21 cellular contexts compared by ENCODE assay signal in the genomic region with DNA sequence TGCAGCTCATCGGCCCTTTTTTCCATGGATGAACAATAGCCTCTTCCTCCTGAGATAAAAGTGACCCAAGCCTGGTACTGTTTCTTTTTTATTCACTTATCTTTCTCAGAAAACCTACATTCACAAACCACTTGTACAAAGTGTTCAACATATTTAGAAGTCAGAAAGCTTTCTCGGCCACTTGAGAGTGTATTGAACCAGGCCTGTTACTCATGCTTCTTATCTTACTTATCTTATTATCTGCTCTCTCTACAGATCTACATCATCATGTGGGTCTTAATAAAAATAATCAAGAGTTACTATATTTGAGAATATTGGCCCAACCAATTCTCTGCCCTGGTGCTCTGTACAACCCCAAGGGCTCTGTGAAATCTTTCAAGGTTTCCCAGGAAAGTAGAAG.
A peak's percentile ranks its signal among the peaks of the same experiment; 100 is the strongest.
DNase-seq lines count a peak whose midpoint lies in the region; ATAC-seq, FAIRE-seq and TF ChIP-seq lines count a peak whose summit lies in the region.
"Had no signal": no experiment of that assay in that cellular context is flagged by ENCODE, and none has a peak within 500 bp of the region (broad histone marks: within the 10 kb centered on the region; RNA-seq: fewer than 3 reads in every experiment).

No MANE protein-coding gene starts in this region.

- H3K36me3 Mint-ChIP-seq in osteocyte (ENCODE audit: unreplicated experiment): peaks cover 2% of the 10 kb centered on the region
- H3K36me3 Mint-ChIP-seq in CD14-positive monocyte: peaks cover 0 to 2% of the 10 kb centered on the region in 2 donors

- no peak overlapping the region for H2AFZ ChIP-seq in PC-3 (ENCODE audit: low read length)

- no peak for FAIRE-seq in kidney (lab: Jason Lieb, UNC)
- FAIRE-seq: islet of Langerhans had no signal

- no peaks in the 10 kb centered on the region for H3K9me3 ChIP-seq in PC-3 (ENCODE audit: low read length)
- peaks cover 0 to 14% (median 0%) of the 10 kb centered on the region in 4 donors for H3K9me3 ChIP-seq in esophagus muscularis mucosa
- H3K9me3 ChIP-seq in kidney (ENCODE audit: control insufficient read depth in 1 of 2, low read length in 2 of 2): peaks cover 0 to 7% of the 10 kb centered on the region in 2 donors
- H3K9me3 ChIP-seq: ovary, vagina had no signal

- H3K4me2 ChIP-seq in PC-3 (ENCODE audit: low read length): no peak overlapping the region

- H3K36me3 ChIP-seq in PC-3 (ENCODE audit: low read depth, low read length) (no peaks in the 10 kb centered on the region), esophagus muscularis mucosa (no peaks in the 10 kb centered on the region), kidney (ENCODE audit: control insufficient read depth in 1 of 2, insufficient read depth in 2 of 2, low read length in 2 of 2) (no peaks in the 10 kb centered on the region)
- H3K36me3 ChIP-seq: ovary, spleen, vagina, WERI-Rb-1 had no signal

- H3F3A ChIP-seq in PC-3 (ENCODE audit: low read length, unreplicated experiment): no peaks in the 10 kb centered on the region

- no peak overlapping the region for H3K4me3 Mint-ChIP-seq in osteocyte (ENCODE audit: unreplicated experiment)
- no peak overlapping the region for H3K4me3 Mint-ChIP-seq in CD14-positive monocyte
- H3K4me3 Mint-ChIP-seq: activated CD4-positive, alpha-beta memory T cell treated with anti-CD3 and anti-CD28 coated beads, Interleukin-2, amount 10 ng/mL, durations not matched to agents 7 days and 5 days had no signal

- BruUV-seq in PC-3 (replicated peaks; lab: Mats Ljungman, UMichigan): no TSS peak

- TF ChIP-seq CTCF in PC-3 (conservative IDR thresholded peaks at IDR 0.05; ENCODE audit: low read depth, low read length) (no peak), esophagus muscularis mucosa (IDR thresholded peaks at IDR 0.05) (no peak), osteocyte (IDR thresholded peaks at IDR 0.05) (no peak), CD14-positive monocyte (IDR thresholded peaks at IDR 0.05) (no peak), kidney (IDR thresholded peaks at IDR 0.05; ENCODE audit: borderline replicate concordance, extremely low read depth, insufficient read depth) (no peak)

- no peaks in the 10 kb centered on the region for H3K27me3 ChIP-seq in PC-3 (ENCODE audit: low read length)
- no peaks in the 10 kb centered on the region for H3K27me3 ChIP-seq in esophagus muscularis mucosa
- H3K27me3 ChIP-seq: ovary, vagina had no signal

- intact Hi-C loops in PC-3 (cut with micrococcal nuclease) (no loop called here), esophagus muscularis mucosa (cut with DNase I) (no loop called here), CD14-positive monocyte (cut with micrococcal nuclease) (no loop called here), kidney (cut with DNase I) (no loop called here)

- H3K4me1 Mint-ChIP-seq in osteocyte (ENCODE audit: unreplicated experiment) (peaks cover 63% of the 10 kb centered on the region), CD14-positive monocyte (peaks cover 22% of the 10 kb centered on the region)
- H3K4me1 Mint-ChIP-seq: activated CD4-positive, alpha-beta memory T cell treated with anti-CD3 and anti-CD28 coated beads, Interleukin-2, amount 10 ng/mL, durations not matched to agents 7 days and 5 days had no signal

- H3K4me1 ChIP-seq in PC-3 (ENCODE audit: insufficient read depth, low read length): peaks cover 27% of the 10 kb centered on the region
- peaks cover 5 to 47% (median 36%) of the 10 kb centered on the region in 4 donors for H3K4me1 ChIP-seq in esophagus muscularis mucosa
- no peaks in the 10 kb centered on the region for H3K4me1 ChIP-seq in kidney (ENCODE audit: control insufficient read depth in 1 of 2, insufficient read depth in 1 of 2, low read depth in 1 of 2, low read length in 2 of 2)
- H3K4me1 ChIP-seq: spleen had no signal

- H3K27ac Mint-ChIP-seq in osteocyte (ENCODE audit: unreplicated experiment): peak overlapping the region; percentile 91
- H3K27ac Mint-ChIP-seq in CD14-positive monocyte: no peak overlapping the region
- H3K27ac Mint-ChIP-seq: activated CD4-positive, alpha-beta memory T cell treated with anti-CD3 and anti-CD28 coated beads, Interleukin-2, amount 10 ng/mL, durations not matched to agents 7 days and 5 days had no signal

- POLR2A ChIA-PET in PC-3 (lab: Charles Lee; ENCODE audit: unreplicated experiment): no interaction called here

- peak; percentile 54 for DNase-seq in Caki2 (ENCODE audit: low read depth)
- no peak for DNase-seq in PC-3
- no peak for DNase-seq in esophagus muscularis mucosa (ENCODE audit: extremely low spot score)
- no peak for DNase-seq in osteocyte (ENCODE audit: extremely low spot score, unreplicated experiment)
- no peak for DNase-seq in CD14-positive monocyte (ENCODE audit: low spot score)
- DNase-seq in hepatic stellate cell (ENCODE audit: low spot score): no peak
- DNase-seq in NCI-H2107 treated with DMSO at 0.1 percent for 48 hours (lab: John Stamatoyannopoulos, UW; ENCODE audit: unreplicated experiment): no peak
- no peak for DNase-seq in kidney
- DNase-seq: activated CD4-positive, alpha-beta memory T cell treated with anti-CD3 and anti-CD28 coated beads, Interleukin-2, amount 10 ng/mL, durations not matched to agents 7 days and 5 days; caudate nucleus; DMS79 treated with DMSO at 0.1 percent for 48 hours; glutamatergic neuron; NCI-H187 treated with DMSO at 0.1 percent for 48 hours; NCI-H526 treated with DMSO at 0.1 percent for 48 hours; ovary; spleen; stimulated activated naive CD4-positive, alpha-beta T cell treated with Interleukin-2 at 50 U/mL for 16 hours; WERI-Rb-1 had no signal

- WGBS in esophagus muscularis mucosa: 86% methylated on average over 2 of the region's 2 CpGs

- in situ Hi-C loops in Caki2 (cut with HindIII; ENCODE audit: low pct_unique_long_range_greater_than_20kb, low sequenced_read_pairs): no loop called here

- no peak overlapping the region for H3K4me3 ChIP-seq in PC-3 (ENCODE audit: low read length)
- no peak overlapping the region for H3K4me3 ChIP-seq in esophagus muscularis mucosa
- no peak overlapping the region for H3K4me3 ChIP-seq in kidney (ENCODE audit: low read length in 2 of 2)
- H3K4me3 ChIP-seq: ovary, spleen, vagina had no signal

- no peaks in the 10 kb centered on the region for H3K9me2 ChIP-seq in PC-3 (replicated peaks; ENCODE audit: low read length)

- CTCF ChIA-PET in PC-3 (lab: Charles Lee): no interaction called here

- no peaks in the 10 kb centered on the region for H3K79me2 ChIP-seq in PC-3 (ENCODE audit: low read length)

- no peaks in the 10 kb centered on the region for H4K20me1 ChIP-seq in PC-3 (ENCODE audit: low read length)

- TF ChIP-seq POLR2A in esophagus muscularis mucosa (IDR thresholded peaks at IDR 0.05; ENCODE audit: low read depth): no peak

- H3K27ac ChIP-seq in PC-3 (ENCODE audit: low read length) (peak overlapping the region; percentile 67), esophagus muscularis mucosa (replicated peaks in 1 of 4) (peak overlapping the region in 3 of 4 donors; percentile 79 to 82 (median 81)), kidney (ENCODE audit: low read depth in 2 of 2, low read length in 2 of 2) (no peak overlapping the region)
- H3K27ac ChIP-seq: ovary, spleen, vagina, WERI-Rb-1 had no signal

- TF ChIP-seq EP300 in esophagus muscularis mucosa (IDR thresholded peaks at IDR 0.05): no peak

- H3K9ac ChIP-seq in PC-3 (ENCODE audit: low read length) (peak overlapping the region; percentile 40), kidney (ENCODE audit: low read length in 2 of 2) (no peak overlapping the region)

- H3K27me3 Mint-ChIP-seq in osteocyte (ENCODE audit: unreplicated experiment): no peaks in the 10 kb centered on the region
- peaks cover 4 to 24% (median 11%) of the 10 kb centered on the region in 3 donors for H3K27me3 Mint-ChIP-seq in CD14-positive monocyte (ENCODE audit: low read depth in 3 of 3)

- no peak for ATAC-seq in PC-3
- ATAC-seq: Panc1 had no signal

- H3K9me3 Mint-ChIP-seq in osteocyte (ENCODE audit: unreplicated experiment) (no peaks in the 10 kb centered on the region), CD14-positive monocyte (peaks cover 0 to 4% (median 1%) of the 10 kb centered on the region in 7 donors)
- H3K9me3 Mint-ChIP-seq: activated CD4-positive, alpha-beta memory T cell treated with anti-CD3 and anti-CD28 coated beads, Interleukin-2, amount 10 ng/mL, durations not matched to agents 7 days and 5 days had no signal

Comparison
In these comparisons a context has a peak if more than half of its experiments do, and no peak if none do; other contexts are left out.
1. H3K27ac ChIP-seq: peak in PC-3 (single experiment) and esophagus muscularis mucosa (3 of 4); none in kidney (0 of 2).